ENCODE assay signal across 11 cellular contexts in the genomic region with DNA sequence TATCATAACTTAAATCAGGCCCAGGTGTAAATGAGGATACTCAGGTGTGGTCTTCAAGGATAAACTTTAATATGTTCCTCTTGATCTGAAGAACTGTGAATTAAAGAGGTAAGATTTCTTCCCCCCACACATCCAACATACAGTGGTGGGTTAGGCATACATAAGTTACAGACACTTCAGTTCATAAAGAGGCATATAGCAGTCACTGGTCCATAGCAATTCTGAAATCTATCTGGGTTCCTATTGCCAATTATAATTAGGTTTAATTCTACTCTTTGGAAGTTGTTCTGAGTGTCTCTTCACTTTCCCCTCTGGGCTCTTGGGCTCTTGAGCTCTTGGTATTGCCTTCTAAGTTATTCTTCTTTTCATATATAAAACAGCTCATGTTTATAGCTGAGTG.
"Had no signal": no experiment of that assay in that cellular context is flagged by ENCODE, and none has a peak within 500 bp of the region (broad histone marks: within the 10 kb centered on the region; RNA-seq: fewer than 3 reads in every experiment).

No MANE protein-coding gene starts in this region.

- H2AFZ ChIP-seq: GM23248, GM23338 had no signal

- H3K4me1 ChIP-seq: HAP-1 had no signal

- H3K27ac Mint-ChIP-seq: GM23338, H9, HFFc6 had no signal

- ATAC-seq: GM23338, HCT116 had no signal

- H3K4me3 ChIP-seq: GM23248, GM23338, HAP-1 had no signal

- H3K4me2 ChIP-seq: GM23338 had no signal

- H3K4me3 Mint-ChIP-seq: GM23338, H9, HFFc6 had no signal

- DNase-seq: GM23248, GOT3, H7, H9, HCEC 1CT, HFFc6 had no signal

- H3K27ac ChIP-seq: GM23248 had no signal

- H3K36me3 ChIP-seq: HAP-1 had no signal

- H3K9ac ChIP-seq: GM23248 had no signal

- FAIRE-seq: H1, H54 had no signal
